In genomic region chr3:71421820-71422566, GRCh38 we compare ENCODE assay signal across 8 cellular contexts.
DNase-seq lines count a peak whose midpoint lies in the region; ATAC-seq and TF ChIP-seq lines count a peak whose summit lies in the region.

No MANE protein-coding gene starts in this region.

- H3K36me3 ChIP-seq in effector memory CD4-positive, alpha-beta T cell (ENCODE audit: control insufficient read depth, insufficient read depth, low read length), result no peaks in the 10 kb centered on the region

- peaks cover 15% of the 10 kb centered on the region for H3K4me1 ChIP-seq in effector memory CD4-positive, alpha-beta T cell (ENCODE audit: control insufficient read depth, insufficient read depth, low read length, poor library complexity, severe bottlenecking)

- POLR2A ChIA-PET in GM10248 (lab: Yijun Ruan, JAX), result interaction anchor here (0.7 kb wide), 1 partner anchor 35 kb away, joined by 3 read pairs; no protein-coding TSS in a partner anchor

- H3K9me3 ChIP-seq in effector memory CD4-positive, alpha-beta T cell (ENCODE audit: control insufficient read depth, low read length), result no peaks in the 10 kb centered on the region

- ATAC-seq in GM21381 (IDR thresholded peaks at IDR 0.05; ENCODE audit: unreplicated experiment) (peak; percentile 95), HG03571 (IDR thresholded peaks at IDR 0.05; ENCODE audit: unreplicated experiment) (peak; percentile 93)

- DNase-seq in GM10248 (ENCODE audit: extremely low spot score) (peak; percentile 52), cardiac septum (ENCODE audit: low spot score) (no peak), COLO668 (lab: John Stamatoyannopoulos, UW; ENCODE audit: unreplicated experiment) (no peak), amniotic stem cell (lab: John Stamatoyannopoulos, UW) (no peak), RPMI8226 (no peak)
- no peak for DNase-seq in effector memory CD4-positive, alpha-beta T cell

- intact Hi-C loops in cardiac septum (cut with DNase I), result no loop called here

- TF ChIP-seq CTCF in GM10248 (IDR thresholded peaks at IDR 0.05; ENCODE audit: control extremely low read depth, extremely low read depth, low read depth, missing control alignments), result no peak

- peak overlapping the region; percentile 37 for H3K27ac ChIP-seq in effector memory CD4-positive, alpha-beta T cell (ENCODE audit: insufficient read depth, low read length, poor library complexity, severe bottlenecking)

- no peaks in the 10 kb centered on the region for H3K27me3 ChIP-seq in effector memory CD4-positive, alpha-beta T cell (replicated peaks; ENCODE audit: control insufficient read depth, insufficient read depth, low read length, poor library complexity, severe bottlenecking)

- CTCF ChIA-PET in GM10248 (lab: Yijun Ruan, JAX), result no interaction called here

- no peak overlapping the region for H3K4me3 ChIP-seq in effector memory CD4-positive, alpha-beta T cell (ENCODE audit: insufficient read depth, low read depth, low read length, poor library complexity, severe bottlenecking)
